In genomic region chr1:153533689-153534201, GRCh38 we compare ENCODE assay signal across 9 cellular contexts. TPM values are rescaled to one million over a fixed set of nuclear protein-coding genes. Genes with fewer than 3 reads are reported as not detected.
DNase-seq lines count a peak whose midpoint lies in the region; ATAC-seq and TF ChIP-seq lines count a peak whose summit lies in the region.
"Had no signal": no experiment of that assay in that cellular context is flagged by ENCODE, and none has a peak within 500 bp of the region (broad histone marks: within the 10 kb centered on the region; RNA-seq: fewer than 3 reads in every experiment).

No MANE protein-coding gene starts in this region.

- no peak overlapping the region for H3K4me3 Mint-ChIP-seq in activated B cell treated with CpG ODN at 0.5 μM for 24 hours

- H3K9ac ChIP-seq in fibroblast of lung (ENCODE audit: insufficient read depth, low read length): peak overlapping the region; percentile 93

- POLR2A ChIA-PET in HEK293 (lab: Yijun Ruan, JAX) (interaction anchor here (1.2 to 2.4 kb wide), 3 partner anchors 32 to 93 kb away, joined by 4 to 7 read pairs (median 6); partner anchors contain the start of genes S100A13 and S100A2), activated B cell treated with CpG ODN at 0.5 μM for 24 hours (lab: Charles Lee) (interaction anchor here (1.0 to 7.9 kb wide), 5 partner anchors 8 to 101 kb away, joined by 3 to 115 read pairs (median 44); partner anchors contain the start of genes CHTOP, S100A2 and S100A4)

- in situ Hi-C loops in ACHN (cut with HindIII; ENCODE audit: low pct_ligation_motif_present, low pct_unique_long_range_greater_than_20kb, low sequenced_read_pairs): no loop called here

- H3K4me2 ChIP-seq in fibroblast of lung (ENCODE audit: extremely low read depth, insufficient read depth, low read length): peak overlapping the region; percentile 86

- H3K27me3 Mint-ChIP-seq in activated B cell treated with CpG ODN at 0.5 μM for 24 hours: no peaks in the 10 kb centered on the region

- H3K4me3 ChIP-seq in HEK293 (ENCODE audit: low read depth, low read length): no peak overlapping the region
- peak overlapping the region; percentile 96 to 100 (median 98) for H3K4me3 ChIP-seq in fibroblast of lung (replicated peaks in 1 of 4; ENCODE audit: control extremely low read depth in 1 of 4, insufficient read depth in 1 of 4, low read depth in 3 of 4, low read length in 4 of 4)

- TF ChIP-seq CTCF in HEK293 (tag by site-specific recombination; IDR thresholded peaks at IDR 0.05): no peak
- no peak for TF ChIP-seq CTCF in activated B cell treated with CpG ODN at 0.5 μM for 24 hours (IDR thresholded peaks at IDR 0.05)
- TF ChIP-seq CTCF in fibroblast of lung (conservative IDR thresholded peaks at IDR 0.05 in 1 of 2, IDR thresholded peaks at IDR 0.05 in 1 of 2; ENCODE audit: low read depth in 1 of 2, low read length in 2 of 2): no peak
- no peak for TF ChIP-seq CTCF in omental fat pad (IDR thresholded peaks at IDR 0.05)

- DNase-seq in ACHN (peak; percentile 95), activated B cell treated with CpG ODN at 0.5 μM for 24 hours (no peak), fibroblast of lung (ENCODE audit: low read depth in 2 of 2) (peak; percentile 87 to 93), omental fat pad (ENCODE audit: low spot score) (peak; percentile 57)
- DNase-seq in stimulated activated CD4-positive, alpha-beta T cell treated with anti-CD3 and anti-CD28 coated beads, Interleukin-4, amount 100 ng/mL, for 4 hours: no peak

- no peaks in the 10 kb centered on the region for H4K20me1 ChIP-seq in fibroblast of lung (ENCODE audit: control insufficient read depth, extremely low read depth, insufficient read depth, low read length)

- H3K4me1 Mint-ChIP-seq in activated B cell treated with CpG ODN at 0.5 μM for 24 hours: peaks cover 45% of the 10 kb centered on the region

- no peak for ATAC-seq in activated B cell treated with CpG ODN at 0.5 μM for 24 hours (ENCODE audit: low read depth)
- peak; percentile 58 for ATAC-seq in omental fat pad (ENCODE audit: low FRiP score)
- no peak for ATAC-seq in GM18909 (IDR thresholded peaks at IDR 0.05; ENCODE audit: poor library complexity, unreplicated experiment)
- ATAC-seq in HG02588 (IDR thresholded peaks at IDR 0.05; ENCODE audit: unreplicated experiment): no peak

- H3K27ac ChIP-seq in HEK293 (ENCODE audit: extremely low read depth, low read depth, low read length): no peak overlapping the region
- H3K27ac ChIP-seq in fibroblast of lung (ENCODE audit: insufficient read depth, low read length): peak overlapping the region; percentile 98

- no peaks in the 10 kb centered on the region for H3K27me3 ChIP-seq in fibroblast of lung (ENCODE audit: control insufficient read depth, insufficient read depth, low read length)

- H3K9me3 ChIP-seq in HEK293 (ENCODE audit: control insufficient read depth, insufficient read depth, low read depth, low read length): no peaks in the 10 kb centered on the region
- no peaks in the 10 kb centered on the region for H3K9me3 ChIP-seq in fibroblast of lung (ENCODE audit: control insufficient read depth, insufficient read depth, low read depth, low read length)

- CTCF ChIA-PET in HEK293 (lab: Yijun Ruan, JAX): interaction anchor here (0.5 to 4.3 kb wide), 16 partner anchors 9 to 1073 kb away, joined by 3 to 55 read pairs (median 4); partner anchors contain the start of genes RAB13, S100A1, S100A13 and S100A3
- CTCF ChIA-PET in activated B cell treated with CpG ODN at 0.5 μM for 24 hours (lab: Charles Lee): interaction anchor here (0.8 to 6.4 kb wide), 11 partner anchors 11 to 106 kb away, joined by 3 to 119 read pairs (median 6); partner anchors contain the start of genes S100A2 and S100A4

- H3K36me3 Mint-ChIP-seq in activated B cell treated with CpG ODN at 0.5 μM for 24 hours (ENCODE audit: low read depth): peaks cover 10% of the 10 kb centered on the region

- H3K27ac Mint-ChIP-seq in activated B cell treated with CpG ODN at 0.5 μM for 24 hours: peak overlapping the region; percentile 24

- H3K9me3 Mint-ChIP-seq in activated B cell treated with CpG ODN at 0.5 μM for 24 hours: no peaks in the 10 kb centered on the region

- H3K79me2 ChIP-seq in fibroblast of lung (ENCODE audit: control insufficient read depth, insufficient read depth, low read length): peaks cover 23% of the 10 kb centered on the region

- H3K4me1 ChIP-seq in HEK293 (ENCODE audit: control insufficient read depth, insufficient read depth, low read length) (no peaks in the 10 kb centered on the region), fibroblast of lung (ENCODE audit: control insufficient read depth, extremely low read depth, insufficient read depth, low read length) (peaks cover 10% of the 10 kb centered on the region)

- no peak overlapping the region for H2AFZ ChIP-seq in fibroblast of lung (ENCODE audit: low read length)

- intact Hi-C loops in activated B cell treated with CpG ODN at 0.5 μM for 24 hours (cut with micrococcal nuclease): loop anchor here (1.0 to 5.0 kb wide), 4 partner anchors 22 to 139 kb away; partner anchors contain the start of genes CHTOP and ILF2

- H3K36me3 ChIP-seq in HEK293 (ENCODE audit: control insufficient read depth in 2 of 2, insufficient read depth in 1 of 2, low read length in 2 of 2) (no peaks in the 10 kb centered on the region), fibroblast of lung (ENCODE audit: control insufficient read depth, insufficient read depth, low read length) (peaks cover 6% of the 10 kb centered on the region)

TF ChIP-seq in HEK293, 187 proteins besides CTCF, POLR2A, EP300 and RAD21 (continues in another document):
- TF ChIP-seq ZNF692 (tag by site-specific recombination; IDR thresholded peaks at IDR 0.05) (no peak), GLIS1 (tag by site-specific recombination; IDR thresholded peaks at IDR 0.05) (0 out of 2 replicates have a peak, but pooled peaks have one; percentile 7), ZSCAN16 (tag by site-specific recombination; IDR thresholded peaks at IDR 0.05) (no peak), ZNF629 (tag by site-specific recombination; IDR thresholded peaks at IDR 0.05) (peak; percentile 32; the same call in 1 of the 2 replicates), TCF7L2 (IDR thresholded peaks at IDR 0.05; ENCODE audit: borderline replicate concordance, low read depth, low read length) (no peak), KLF17 (tag by site-specific recombination; IDR thresholded peaks at IDR 0.05) (peak; percentile 62; the same call in 1 of the 2 replicates), ZNF561 (tag by site-specific recombination; IDR thresholded peaks at IDR 0.05; ENCODE audit: borderline replicate concordance) (no peak), WT1 (tag by site-specific recombination; IDR thresholded peaks at IDR 0.05) (no peak), SP7 (tag by site-specific recombination; IDR thresholded peaks at IDR 0.05) (0 out of 2 replicates have a peak, but pooled peaks have one; percentile 48)

RNA-seq across cellular contexts. Expression of gene S100A6, which starts 2.0 kb away (rescaled TPM):
- 166 and 186 TPM in 2 replicates for total RNA-seq in activated B cell treated with CpG ODN at 0.5 μM for 24 hours
- total RNA-seq in fibroblast of lung: 2,061 and 4,042 TPM in 2 replicates
- polyA plus RNA-seq in fibroblast of lung: 1,280 and 2,637 TPM in 2 replicates
- 5,317 and 10,273 TPM in 2 replicates for polyA plus RNA-seq in fibroblast of lung (2012)
- polyA minus RNA-seq in fibroblast of lung (ENCODE audit: low replicate concordance): 895 and 1,329 TPM in 2 replicates
- total RNA-seq in omental fat pad: 100 to 1,000 TPM; 315 to 566 (median 427) TPM

RNA-seq across cellular contexts. Expression of gene S100A5, which starts 7.0 kb away (rescaled TPM):
- total RNA-seq in activated B cell treated with CpG ODN at 0.5 μM for 24 hours (0.51 TPM in 1 of 2 replicates, not detected in the other), fibroblast of lung (not detected in 2 replicates), omental fat pad (not detected)
- polyA plus RNA-seq in fibroblast of lung: 0.20 and 0.24 TPM in 2 replicates
- polyA plus RNA-seq in fibroblast of lung (2012): 0.55 and 0.76 TPM in 2 replicates
- polyA minus RNA-seq in fibroblast of lung (ENCODE audit: low replicate concordance): not detected in 2 replicates
- total RNA-seq: frontal cortex had no signal

RNA-seq across cellular contexts. Expression of gene S100A4, which starts 11.9 kb away (rescaled TPM):
- total RNA-seq in activated B cell treated with CpG ODN at 0.5 μM for 24 hours: 315 and 398 TPM in 2 replicates
- 85.3 and 287 TPM in 2 replicates for total RNA-seq in fibroblast of lung
- 371 and 928 TPM in 2 replicates for polyA plus RNA-seq in fibroblast of lung
- 543 and 1,139 TPM in 2 replicates for polyA plus RNA-seq in fibroblast of lung (2012)
- 124 and 266 TPM in 2 replicates for polyA minus RNA-seq in fibroblast of lung (ENCODE audit: low replicate concordance)
- total RNA-seq in omental fat pad: 100 to 1,000 TPM; 323 to 723 (median 337) TPM

RNA-seq across cellular contexts. Expression of gene S100A3, which starts 15.3 kb away (rescaled TPM):
- total RNA-seq in activated B cell treated with CpG ODN at 0.5 μM for 24 hours (not detected in 2 replicates), fibroblast of lung (1.8 and 6.8 TPM in 2 replicates), omental fat pad (1 to 10 TPM in 3 of 4 donors, not detected in 1; 1.7 to 3.2 (median 2.7) TPM)
- polyA plus RNA-seq in fibroblast of lung: 11.5 and 14.8 TPM in 2 replicates
- polyA plus RNA-seq in fibroblast of lung (2012): 13.0 and 17.9 TPM in 2 replicates
- polyA minus RNA-seq in fibroblast of lung (ENCODE audit: low replicate concordance): 18.6 and 45.0 TPM in 2 replicates
- total RNA-seq: frontal cortex had no signal

RNA-seq across cellular contexts. Expression of gene S100A2, which starts 31.9 kb away (rescaled TPM):
- total RNA-seq in activated B cell treated with CpG ODN at 0.5 μM for 24 hours: 2.0 and 4.4 TPM in 2 replicates
- 1.5 and 3.6 TPM in 2 replicates for total RNA-seq in fibroblast of lung
- polyA plus RNA-seq in fibroblast of lung: 4.8 and 10.3 TPM in 2 replicates
- 10.9 and 22.6 TPM in 2 replicates for polyA plus RNA-seq in fibroblast of lung (2012)
- polyA minus RNA-seq in fibroblast of lung (ENCODE audit: low replicate concordance): 4.8 TPM in 1 of 2 replicates, not detected in the other
- total RNA-seq in omental fat pad: 1 to 10 TPM in 2 of 4 donors, not detected in 2; 1.3 to 6.5 TPM
- total RNA-seq: frontal cortex had no signal

Comparison
In these comparisons a context has a peak if more than half of its experiments do, and no peak if none do; other contexts are left out.
1. DNase-seq: peak in ACHN (single experiment), fibroblast of lung (2 of 2) and omental fat pad (single experiment); none in activated B cell treated with CpG ODN at 0.5 μM for 24 hours (single experiment) and stimulated activated CD4-positive, alpha-beta T cell treated with anti-CD3 and anti-CD28 coated beads, Interleukin-4, amount 100 ng/mL, for 4 hours (0 of 2).